ENCODE assay signal across 6 cellular contexts in genomic region chr19:1251503-1252220, GRCh38. TPM values are rescaled to one million over a fixed set of nuclear protein-coding genes. Genes with fewer than 3 reads are reported as not detected.
A peak's percentile ranks its signal among the peaks of the same experiment; 100 is the strongest.
DNase-seq lines count a peak whose midpoint lies in the region; ATAC-seq and TF ChIP-seq lines count a peak whose summit lies in the region.

No MANE protein-coding gene starts in this region.

- no peaks in the 10 kb centered on the region for H3K9me3 Mint-ChIP-seq in CD4-positive, alpha-beta T cell

- intact Hi-C loops in CD4-positive, alpha-beta T cell (cut with DNase I, micrococcal nuclease): loop anchor here in 1 of 2 experiments (5.0 kb wide), 1 partner anchor 174 kb away; no protein-coding TSS in a partner anchor
- intact Hi-C loops in PC-9 (cut with micrococcal nuclease; ENCODE audit: unreplicated experiment): loop anchor here (2.0 kb wide), 1 partner anchor 15 kb away; no protein-coding TSS in a partner anchor

- H3K27me3 Mint-ChIP-seq in CD4-positive, alpha-beta T cell: no peaks in the 10 kb centered on the region

- H3K27ac ChIP-seq in CD4-positive, alpha-beta T cell (ENCODE audit: low read depth, low read length): peak overlapping the region; percentile 87
- H3K27ac ChIP-seq in PC-9 (peak overlapping the region; percentile 88), coronary artery (peak overlapping the region; percentile 93 to 100)

- H4K20me1 ChIP-seq in PC-9 (ENCODE audit: insufficient read depth): peaks cover 11% of the 10 kb centered on the region; the same call in 1 of the 2 replicates

- H3K79me2 ChIP-seq in PC-9 (ENCODE audit: low read depth): peaks cover 54% of the 10 kb centered on the region

- H3K9me2 ChIP-seq in PC-9 (ENCODE audit: insufficient read depth): no peaks in the 10 kb centered on the region

- CTCF ChIA-PET in CD4-positive, alpha-beta T cell (lab: Charles Lee): interaction anchor here (0.9 kb wide), 1 partner anchor 15 kb away, joined by 5 read pairs; no protein-coding TSS in a partner anchor
- CTCF ChIA-PET in PC-9 (lab: Charles Lee): no interaction called here

- no peak overlapping the region for H2AFZ ChIP-seq in PC-9

- POLR2A ChIA-PET in CD4-positive, alpha-beta T cell (lab: Charles Lee): interaction anchor here (0.8 to 3.7 kb wide), 3 partner anchors 13 to 212 kb away, joined by 3 to 193 read pairs (median 15); partner anchors contain the start of genes ABCA7, CIRBP and FAM174C
- POLR2A ChIA-PET in PC-9 (lab: Charles Lee; ENCODE audit: unreplicated experiment): no interaction called here

- BruUV-seq in PC-9 (replicated peaks; lab: Mats Ljungman, UMichigan): TSS peak; percentile 32

- peak in 8 of 10 experiments; percentile 52 to 76 (median 68) for DNase-seq in CD4-positive, alpha-beta T cell
- DNase-seq in PC-9 (peak; percentile 53 to 57), coronary artery (ENCODE audit: low spot score) (no peak), pons (ENCODE audit: low spot score) (peak; percentile 72), cortex of kidney (lab: John Stamatoyannopoulos, UW) (no peak)

- peaks cover 16% of the 10 kb centered on the region for H3K4me1 ChIP-seq in PC-9 (replicated peaks; ENCODE audit: insufficient read depth)

- peaks cover 11% of the 10 kb centered on the region for H3K4me1 Mint-ChIP-seq in CD4-positive, alpha-beta T cell (ENCODE audit: low read depth)

- peaks cover 36% of the 10 kb centered on the region for H3F3A ChIP-seq in PC-9 (ENCODE audit: insufficient read depth, low read depth)

- H3K27ac Mint-ChIP-seq in CD4-positive, alpha-beta T cell: peak overlapping the region; percentile 97

- H3K36me3 ChIP-seq in PC-9 (ENCODE audit: low read depth): peaks cover 3% of the 10 kb centered on the region; the same call in 1 of the 2 replicates

- peak overlapping the region; percentile 71 for H3K4me3 ChIP-seq in PC-9
- peak overlapping the region; percentile 96 for H3K4me3 ChIP-seq in coronary artery

- peak overlapping the region; percentile 75 for H3K4me2 ChIP-seq in PC-9

- H3K9me3 ChIP-seq in CD4-positive, alpha-beta T cell (ENCODE audit: control insufficient read depth, low read length): no peaks in the 10 kb centered on the region
- no peaks in the 10 kb centered on the region for H3K9me3 ChIP-seq in PC-9 (ENCODE audit: insufficient read depth, low read depth)

- H3K36me3 Mint-ChIP-seq in CD4-positive, alpha-beta T cell (ENCODE audit: low read depth): peaks cover 45% of the 10 kb centered on the region

- TF ChIP-seq CTCF in CD4-positive, alpha-beta T cell (IDR thresholded peaks at IDR 0.05): no peak
- TF ChIP-seq CTCF in PC-9 (conservative IDR thresholded peaks at IDR 0.05): no peak
- TF ChIP-seq CTCF in coronary artery (IDR thresholded peaks at IDR 0.05): no peak

- H3K4me3 Mint-ChIP-seq in CD4-positive, alpha-beta T cell: peak overlapping the region; percentile 97

- H3K27me3 ChIP-seq in CD4-positive, alpha-beta T cell (ENCODE audit: control insufficient read depth, insufficient read depth, low read length): no peaks in the 10 kb centered on the region
- no peaks in the 10 kb centered on the region for H3K27me3 ChIP-seq in PC-9 (ENCODE audit: insufficient read depth, low read depth)

- ATAC-seq in CD4-positive, alpha-beta T cell (ENCODE audit: poor library complexity): peak; percentile 18
- ATAC-seq in HG03571 (IDR thresholded peaks at IDR 0.05; ENCODE audit: unreplicated experiment): no peak

RNA-seq across cellular contexts. Expression of gene MIDN, which starts 3.3 kb away (rescaled TPM):
- total RNA-seq in CD4-positive, alpha-beta T cell: 100 to 1,000 TPM; 214 to 228 TPM
- 61.4 and 92.0 TPM in 2 replicates for total RNA-seq in PC-9 (2021)

RNA-seq across cellular contexts. Expression of gene ATP5F1D, which starts 10.1 kb away (rescaled TPM):
- 10 to 100 TPM; 77.6 to 92.6 TPM for total RNA-seq in CD4-positive, alpha-beta T cell
- total RNA-seq in PC-9 (2021): 157 and 214 TPM in 2 replicates

RNA-seq across cellular contexts. Expression of gene CBARP, which starts 13.9 kb away (rescaled TPM):
- under 1 TPM in 1 of 2 experiments, not detected in 1; 0.22 TPM for total RNA-seq in CD4-positive, alpha-beta T cell
- 1.8 and 1.9 TPM in 2 replicates for total RNA-seq in PC-9 (2021)

RNA-seq across cellular contexts. Expression of gene CIRBP, which starts 17.5 kb away (rescaled TPM):
- 100 to 1,000 TPM; 614 to 628 TPM for total RNA-seq in CD4-positive, alpha-beta T cell
- 86.9 and 143 TPM in 2 replicates for total RNA-seq in PC-9 (2021)

RNA-seq across cellular contexts. Expression of gene FAM174C, which starts 23.7 kb away (rescaled TPM):
- total RNA-seq in CD4-positive, alpha-beta T cell: 10 to 100 TPM; 32.0 to 38.3 TPM
- 51.8 and 64.2 TPM in 2 replicates for total RNA-seq in PC-9 (2021)

Comparison
In these comparisons a context has a peak if more than half of its experiments do, and no peak if none do; other contexts are left out.
1. DNase-seq: peak in CD4-positive, alpha-beta T cell (8 of 10), PC-9 (2 of 2) and pons (single experiment); none in coronary artery (single experiment) and cortex of kidney (single experiment).
2. Peak in every context shown above with its lines, with median percentiles within 50 percentile points of each other: H3K27ac ChIP-seq.